Comparison of ENCODE assay signal across 9 cellular contexts in genomic region chr7:5625938-5626337, GRCh38. TPM values are rescaled to one million over a fixed set of nuclear protein-coding genes. Genes with fewer than 3 reads are reported as not detected.
DNase-seq lines count a peak whose midpoint lies in the region; TF ChIP-seq lines count a peak whose summit lies in the region.
"Had no signal": no experiment of that assay in that cellular context is flagged by ENCODE, and none has a peak within 500 bp of the region (broad histone marks: within the 10 kb centered on the region; RNA-seq: fewer than 3 reads in every experiment).

No MANE protein-coding gene starts in this region.

- no peak overlapping the region for H3K4me3 Mint-ChIP-seq in activated naive CD8-positive, alpha-beta T cell

- H3K4me1 ChIP-seq in A673 (ENCODE audit: insufficient read depth, low read length, poor library complexity, severe bottlenecking) (peaks cover 16% of the 10 kb centered on the region), Karpas-422 (ENCODE audit: low read length) (no peaks in the 10 kb centered on the region)

- H3K27me3 ChIP-seq in A673 (replicated peaks; ENCODE audit: insufficient read depth, low read depth, low read length, poor library complexity) (no peaks in the 10 kb centered on the region), Karpas-422 (ENCODE audit: low read length) (no peaks in the 10 kb centered on the region)

- no peak overlapping the region for H3K27ac ChIP-seq in A673 (ENCODE audit: low read depth, low read length, poor library complexity, severe bottlenecking)
- no peak overlapping the region for H3K27ac ChIP-seq in Karpas-422 (ENCODE audit: low read length)

- H2AFZ ChIP-seq in Karpas-422 (ENCODE audit: low read length) = no peak overlapping the region

- TF ChIP-seq CTCF in A673 (conservative IDR thresholded peaks at IDR 0.05; ENCODE audit: low read depth, low read length) (no peak), GM13977 (IDR thresholded peaks at IDR 0.05; ENCODE audit: extremely low read depth, insufficient read depth, missing control alignments) (no peak)

- DNase-seq in A673 (ENCODE audit: low spot score) (peak; percentile 36), GM13977 (ENCODE audit: low spot score) (peak; percentile 60), iris pigment epithelial cell (ENCODE audit: low read depth) (peak; percentile 92), Karpas-422 (no peak), DMS53 treated with DMSO at 0.1 percent for 48 hours (lab: John Stamatoyannopoulos, UW; ENCODE audit: unreplicated experiment) (no peak), NCI-H187 treated with DMSO at 0.1 percent for 48 hours (lab: John Stamatoyannopoulos, UW) (no peak)
- no peak for DNase-seq in stimulated activated CD4-positive, alpha-beta T cell treated with anti-CD3 and anti-CD28 coated beads, Interleukin-1b, Interleukin-23, amount 100 ng/mL, for 48 hours
- DNase-seq: DND-41 had no signal

- no peaks in the 10 kb centered on the region for H3K27me3 Mint-ChIP-seq in activated naive CD8-positive, alpha-beta T cell

- BruUV-seq in A673 (replicated peaks; lab: Mats Ljungman, UMichigan) = no TSS peak

- in situ Hi-C loops in GM13977 (cut with MboI; ENCODE audit: low pct_unique_long_range_greater_than_20kb, low sequenced_read_pairs, unreplicated experiment) = no loop called here

- peaks cover 30% of the 10 kb centered on the region for H3K36me3 ChIP-seq in A673 (ENCODE audit: insufficient read depth, low read length, poor library complexity, severe bottlenecking)
- H3K36me3 ChIP-seq in Karpas-422 (ENCODE audit: insufficient read depth, low read length) = no peaks in the 10 kb centered on the region

- CTCF ChIA-PET in A673 (lab: Charles Lee) = interaction anchor here (0.6 to 1.2 kb wide), 2 partner anchors 40 to 48 kb away, joined by 4 to 6 read pairs; no protein-coding TSS in a partner anchor

- intact Hi-C loops in A673 (cut with micrococcal nuclease; ENCODE audit: unreplicated experiment) = no loop called here

- no peak overlapping the region for H3K9ac ChIP-seq in Karpas-422 (ENCODE audit: low read length)

- H3K79me2 ChIP-seq in Karpas-422 (ENCODE audit: low read length) = no peaks in the 10 kb centered on the region

- POLR2A ChIA-PET in A673 (lab: Charles Lee; ENCODE audit: low non-redundant PET) = no interaction called here

- no peak overlapping the region for H3K4me2 ChIP-seq in Karpas-422 (ENCODE audit: low read depth, low read length, poor library complexity, severe bottlenecking)

- H3K9me3 ChIP-seq in A673 (ENCODE audit: low read depth, low read length, poor library complexity, severe bottlenecking) (no peaks in the 10 kb centered on the region), Karpas-422 (ENCODE audit: low read length) (no peaks in the 10 kb centered on the region)

- H3K4me3 ChIP-seq in A673 (ENCODE audit: low read depth, low read length, poor library complexity, severe bottlenecking) (no peak overlapping the region), Karpas-422 (ENCODE audit: low read length) (no peak overlapping the region)

- peak overlapping the region; percentile 31 for H3K27ac Mint-ChIP-seq in activated naive CD8-positive, alpha-beta T cell

- H3K9me3 Mint-ChIP-seq in activated naive CD8-positive, alpha-beta T cell (ENCODE audit: low read depth) = no peaks in the 10 kb centered on the region

- H3K4me1 Mint-ChIP-seq in activated naive CD8-positive, alpha-beta T cell (ENCODE audit: low read depth) = peaks cover 14% of the 10 kb centered on the region

- H3K9me2 ChIP-seq in Karpas-422 (replicated peaks; ENCODE audit: insufficient read depth, low read length) = no peaks in the 10 kb centered on the region

- peaks cover 3% of the 10 kb centered on the region for H3K36me3 Mint-ChIP-seq in activated naive CD8-positive, alpha-beta T cell

- H4K20me1 ChIP-seq in Karpas-422 (ENCODE audit: insufficient read depth, low read depth, low read length) = no peaks in the 10 kb centered on the region

RNA-seq across cellular contexts. Expression of gene FSCN1, which starts 33.3 kb away (rescaled TPM):
- 475 and 479 TPM in 2 replicates for total RNA-seq in A673 (2021)
- total RNA-seq in Karpas-422 (2014; rRNA removed; shearing (Covaris generic); ENCODE audit: low replicate concordance) = 5.4 and 10.6 TPM in 2 replicates

Comparison
In these comparisons a context has a peak if more than half of its experiments do, and no peak if none do; other contexts are left out.
1. DNase-seq: peak in A673 (single experiment), GM13977 (single experiment) and iris pigment epithelial cell (single experiment); none in stimulated activated CD4-positive, alpha-beta T cell treated with anti-CD3 and anti-CD28 coated beads, Interleukin-1b, Interleukin-23, amount 100 ng/mL, for 48 hours (single experiment), Karpas-422 (single experiment), DMS53 treated with DMSO at 0.1 percent for 48 hours (single experiment) and NCI-H187 treated with DMSO at 0.1 percent for 48 hours (single experiment).
2. RNA of gene FSCN1, which starts 33.3 kb away (total RNA-seq): 475 to 479 TPM in A673; 5.4 to 10.6 TPM in Karpas-422; every median in the first group is over 10 times any median in the second.